Comparison of ENCODE assay signal across 1 cellular context in the genomic region with DNA sequence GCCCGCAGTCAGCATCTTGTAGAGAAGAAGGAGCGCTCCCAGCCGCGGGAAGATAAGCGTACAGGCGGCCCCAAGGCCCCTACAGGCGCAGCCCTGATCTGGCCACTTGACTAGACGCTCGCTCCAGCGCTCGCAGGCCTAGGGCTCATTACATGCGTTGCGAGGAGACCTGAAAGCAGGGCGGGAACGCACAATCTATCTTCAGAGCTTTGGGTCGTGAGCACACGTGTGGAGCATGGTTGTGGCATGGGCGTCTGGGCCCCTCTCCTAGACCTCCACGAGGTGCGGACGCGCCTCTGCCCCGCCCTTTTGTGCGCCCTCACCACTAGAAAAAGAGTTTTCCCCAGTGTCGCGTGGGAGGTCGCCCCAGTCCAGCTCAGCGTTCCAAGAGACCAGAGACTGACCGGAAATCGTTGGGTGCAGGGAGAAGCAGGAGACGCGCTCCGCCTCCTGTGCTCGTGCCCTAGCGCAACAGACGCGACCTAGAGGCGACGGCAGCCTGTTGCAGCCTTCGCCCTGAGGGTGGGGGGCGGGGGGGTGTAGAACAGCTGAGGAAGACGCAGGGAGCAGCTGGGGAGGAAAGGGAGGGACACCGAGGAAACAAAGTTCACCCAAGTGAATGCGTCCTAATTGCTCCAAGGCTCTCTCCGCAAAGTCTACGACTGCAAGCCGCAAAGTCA.
A peak's percentile ranks its signal among the peaks of the same experiment; 100 is the strongest.
TF ChIP-seq lines count a peak whose summit lies in the region.

No MANE protein-coding gene starts in this region.

TF ChIP-seq in K562, 482 proteins besides CTCF, POLR2A, EP300 and RAD21 (continued from another document and continues in another):
- TF ChIP-seq, protein P1, sequence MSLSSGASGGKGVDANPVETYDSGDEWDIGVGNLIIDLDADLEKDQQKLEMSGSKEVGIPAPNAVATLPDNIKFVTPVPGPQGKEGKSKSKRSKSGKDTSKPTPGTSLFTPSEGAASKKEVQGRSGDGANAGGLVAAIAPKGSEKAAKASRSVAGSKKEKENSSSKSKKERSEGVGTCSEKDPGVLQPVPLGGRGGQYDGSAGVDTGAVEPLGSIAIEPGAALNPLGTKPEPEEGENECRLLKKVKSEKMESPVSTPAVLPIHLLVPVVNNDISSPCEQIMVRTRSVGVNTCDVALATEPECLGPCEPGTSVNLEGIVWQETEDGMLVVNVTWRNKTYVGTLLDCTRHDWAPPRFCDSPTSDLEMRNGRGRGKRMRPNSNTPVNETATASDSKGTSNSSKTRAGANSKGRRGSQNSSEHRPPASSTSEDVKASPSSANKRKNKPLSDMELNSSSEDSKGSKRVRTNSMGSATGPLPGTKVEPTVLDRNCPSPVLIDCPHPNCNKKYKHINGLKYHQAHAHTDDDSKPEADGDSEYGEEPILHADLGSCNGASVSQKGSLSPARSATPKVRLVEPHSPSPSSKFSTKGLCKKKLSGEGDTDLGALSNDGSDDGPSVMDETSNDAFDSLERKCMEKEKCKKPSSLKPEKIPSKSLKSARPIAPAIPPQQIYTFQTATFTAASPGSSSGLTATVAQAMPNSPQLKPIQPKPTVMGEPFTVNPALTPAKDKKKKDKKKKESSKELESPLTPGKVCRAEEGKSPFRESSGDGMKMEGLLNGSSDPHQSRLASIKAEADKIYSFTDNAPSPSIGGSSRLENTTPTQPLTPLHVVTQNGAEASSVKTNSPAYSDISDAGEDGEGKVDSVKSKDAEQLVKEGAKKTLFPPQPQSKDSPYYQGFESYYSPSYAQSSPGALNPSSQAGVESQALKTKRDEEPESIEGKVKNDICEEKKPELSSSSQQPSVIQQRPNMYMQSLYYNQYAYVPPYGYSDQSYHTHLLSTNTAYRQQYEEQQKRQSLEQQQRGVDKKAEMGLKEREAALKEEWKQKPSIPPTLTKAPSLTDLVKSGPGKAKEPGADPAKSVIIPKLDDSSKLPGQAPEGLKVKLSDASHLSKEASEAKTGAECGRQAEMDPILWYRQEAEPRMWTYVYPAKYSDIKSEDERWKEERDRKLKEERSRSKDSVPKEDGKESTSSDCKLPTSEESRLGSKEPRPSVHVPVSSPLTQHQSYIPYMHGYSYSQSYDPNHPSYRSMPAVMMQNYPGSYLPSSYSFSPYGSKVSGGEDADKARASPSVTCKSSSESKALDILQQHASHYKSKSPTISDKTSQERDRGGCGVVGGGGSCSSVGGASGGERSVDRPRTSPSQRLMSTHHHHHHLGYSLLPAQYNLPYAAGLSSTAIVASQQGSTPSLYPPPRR (CRISPR knock-in tag; IDR thresholded peaks at IDR 0.05; ENCODE audit: borderline replicate concordance), result 0 out of 2 replicates have a peak, but pooled peaks have one; percentile 21
- peak; percentile 15 to 45; a peak in 2 of 4 replicates for TF ChIP-seq NRF1 (conservative IDR thresholded peaks at IDR 0.05 in 1 of 2, IDR thresholded peaks at IDR 0.05 in 1 of 2)
- TF ChIP-seq HIVEP1 (CRISPR knock-in tag; IDR thresholded peaks at IDR 0.05), result no peak
- TF ChIP-seq EP400 (IDR thresholded peaks at IDR 0.05), result peak; percentile 73
- TF ChIP-seq KDM1A (IDR thresholded peaks at IDR 0.05), result no peak
- TF ChIP-seq ZNF263 (CRISPR knock-in tag; IDR thresholded peaks at IDR 0.05; ENCODE audit: borderline replicate concordance), result no peak
- TF ChIP-seq ZKSCAN8 (CRISPR knock-in tag; IDR thresholded peaks at IDR 0.05), result 0 out of 2 replicates have a peak, but pooled peaks have one; percentile 33
- no peak for TF ChIP-seq SP1 (CRISPR knock-in tag; IDR thresholded peaks at IDR 0.05)
- no peak for TF ChIP-seq ZNF354B (CRISPR knock-in tag; IDR thresholded peaks at IDR 0.05)
- TF ChIP-seq SAP30 (IDR thresholded peaks at IDR 0.05; ENCODE audit: borderline replicate concordance, insufficient read depth, low read depth, low read length, poor library complexity, severe bottlenecking), result no peak
- no peak for TF ChIP-seq TEAD2 (tag; IDR thresholded peaks at IDR 0.05)
- TF ChIP-seq, protein P2, sequence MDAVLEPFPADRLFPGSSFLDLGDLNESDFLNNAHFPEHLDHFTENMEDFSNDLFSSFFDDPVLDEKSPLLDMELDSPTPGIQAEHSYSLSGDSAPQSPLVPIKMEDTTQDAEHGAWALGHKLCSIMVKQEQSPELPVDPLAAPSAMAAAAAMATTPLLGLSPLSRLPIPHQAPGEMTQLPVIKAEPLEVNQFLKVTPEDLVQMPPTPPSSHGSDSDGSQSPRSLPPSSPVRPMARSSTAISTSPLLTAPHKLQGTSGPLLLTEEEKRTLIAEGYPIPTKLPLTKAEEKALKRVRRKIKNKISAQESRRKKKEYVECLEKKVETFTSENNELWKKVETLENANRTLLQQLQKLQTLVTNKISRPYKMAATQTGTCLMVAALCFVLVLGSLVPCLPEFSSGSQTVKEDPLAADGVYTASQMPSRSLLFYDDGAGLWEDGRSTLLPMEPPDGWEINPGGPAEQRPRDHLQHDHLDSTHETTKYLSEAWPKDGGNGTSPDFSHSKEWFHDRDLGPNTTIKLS (IDR thresholded peaks at IDR 0.05; ENCODE audit: borderline replicate concordance, low read depth), result peak; percentile 36; the same call in 1 of the 2 replicates
- TF ChIP-seq HDAC8 (tag; IDR thresholded peaks at IDR 0.05), result no peak
- no peak for TF ChIP-seq ZNF23 (CRISPR knock-in tag; IDR thresholded peaks at IDR 0.05)
- TF ChIP-seq GTF2F1 (IDR thresholded peaks at IDR 0.05; ENCODE audit: low read depth, low read length), result no peak
- TF ChIP-seq, protein P3, sequence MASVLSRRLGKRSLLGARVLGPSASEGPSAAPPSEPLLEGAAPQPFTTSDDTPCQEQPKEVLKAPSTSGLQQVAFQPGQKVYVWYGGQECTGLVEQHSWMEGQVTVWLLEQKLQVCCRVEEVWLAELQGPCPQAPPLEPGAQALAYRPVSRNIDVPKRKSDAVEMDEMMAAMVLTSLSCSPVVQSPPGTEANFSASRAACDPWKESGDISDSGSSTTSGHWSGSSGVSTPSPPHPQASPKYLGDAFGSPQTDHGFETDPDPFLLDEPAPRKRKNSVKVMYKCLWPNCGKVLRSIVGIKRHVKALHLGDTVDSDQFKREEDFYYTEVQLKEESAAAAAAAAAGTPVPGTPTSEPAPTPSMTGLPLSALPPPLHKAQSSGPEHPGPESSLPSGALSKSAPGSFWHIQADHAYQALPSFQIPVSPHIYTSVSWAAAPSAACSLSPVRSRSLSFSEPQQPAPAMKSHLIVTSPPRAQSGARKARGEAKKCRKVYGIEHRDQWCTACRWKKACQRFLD (CRISPR knock-in tag; IDR thresholded peaks at IDR 0.05), result no peak
- no peak for TF ChIP-seq PML (IDR thresholded peaks at IDR 0.05; ENCODE audit: low read length)
- no peak for TF ChIP-seq BRD4 (IDR thresholded peaks at IDR 0.05)
- TF ChIP-seq, protein P4, sequence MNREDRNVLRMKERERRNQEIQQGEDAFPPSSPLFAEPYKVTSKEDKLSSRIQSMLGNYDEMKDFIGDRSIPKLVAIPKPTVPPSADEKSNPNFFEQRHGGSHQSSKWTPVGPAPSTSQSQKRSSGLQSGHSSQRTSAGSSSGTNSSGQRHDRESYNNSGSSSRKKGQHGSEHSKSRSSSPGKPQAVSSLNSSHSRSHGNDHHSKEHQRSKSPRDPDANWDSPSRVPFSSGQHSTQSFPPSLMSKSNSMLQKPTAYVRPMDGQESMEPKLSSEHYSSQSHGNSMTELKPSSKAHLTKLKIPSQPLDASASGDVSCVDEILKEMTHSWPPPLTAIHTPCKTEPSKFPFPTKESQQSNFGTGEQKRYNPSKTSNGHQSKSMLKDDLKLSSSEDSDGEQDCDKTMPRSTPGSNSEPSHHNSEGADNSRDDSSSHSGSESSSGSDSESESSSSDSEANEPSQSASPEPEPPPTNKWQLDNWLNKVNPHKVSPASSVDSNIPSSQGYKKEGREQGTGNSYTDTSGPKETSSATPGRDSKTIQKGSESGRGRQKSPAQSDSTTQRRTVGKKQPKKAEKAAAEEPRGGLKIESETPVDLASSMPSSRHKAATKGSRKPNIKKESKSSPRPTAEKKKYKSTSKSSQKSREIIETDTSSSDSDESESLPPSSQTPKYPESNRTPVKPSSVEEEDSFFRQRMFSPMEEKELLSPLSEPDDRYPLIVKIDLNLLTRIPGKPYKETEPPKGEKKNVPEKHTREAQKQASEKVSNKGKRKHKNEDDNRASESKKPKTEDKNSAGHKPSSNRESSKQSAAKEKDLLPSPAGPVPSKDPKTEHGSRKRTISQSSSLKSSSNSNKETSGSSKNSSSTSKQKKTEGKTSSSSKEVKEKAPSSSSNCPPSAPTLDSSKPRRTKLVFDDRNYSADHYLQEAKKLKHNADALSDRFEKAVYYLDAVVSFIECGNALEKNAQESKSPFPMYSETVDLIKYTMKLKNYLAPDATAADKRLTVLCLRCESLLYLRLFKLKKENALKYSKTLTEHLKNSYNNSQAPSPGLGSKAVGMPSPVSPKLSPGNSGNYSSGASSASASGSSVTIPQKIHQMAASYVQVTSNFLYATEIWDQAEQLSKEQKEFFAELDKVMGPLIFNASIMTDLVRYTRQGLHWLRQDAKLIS (CRISPR knock-in tag; IDR thresholded peaks at IDR 0.05), result no peak
- no peak for TF ChIP-seq SMAD3 (CRISPR knock-in tag; conservative IDR thresholded peaks at IDR 0.05)
- TF ChIP-seq TFAM (CRISPR knock-in tag; conservative IDR thresholded peaks at IDR 0.05), result no peak
- no peak for TF ChIP-seq FIP1L1 (IDR thresholded peaks at IDR 0.05; ENCODE audit: low read depth, low read length, poor library complexity, severe bottlenecking)
- no peak for TF ChIP-seq SRSF1 (IDR thresholded peaks at IDR 0.05; ENCODE audit: low read depth, low read length)
- no peak for TF ChIP-seq ZNF76 (CRISPR knock-in tag; IDR thresholded peaks at IDR 0.05; ENCODE audit: borderline replicate concordance)
- no peak for TF ChIP-seq CBX1 (IDR thresholded peaks at IDR 0.05; ENCODE audit: low read depth)
- no peak for TF ChIP-seq SREBF2 (CRISPR knock-in tag; IDR thresholded peaks at IDR 0.05)
- no peak for TF ChIP-seq MED1 (CRISPR knock-in tag; IDR thresholded peaks at IDR 0.05; ENCODE audit: borderline replicate concordance)
- TF ChIP-seq, protein P5, sequence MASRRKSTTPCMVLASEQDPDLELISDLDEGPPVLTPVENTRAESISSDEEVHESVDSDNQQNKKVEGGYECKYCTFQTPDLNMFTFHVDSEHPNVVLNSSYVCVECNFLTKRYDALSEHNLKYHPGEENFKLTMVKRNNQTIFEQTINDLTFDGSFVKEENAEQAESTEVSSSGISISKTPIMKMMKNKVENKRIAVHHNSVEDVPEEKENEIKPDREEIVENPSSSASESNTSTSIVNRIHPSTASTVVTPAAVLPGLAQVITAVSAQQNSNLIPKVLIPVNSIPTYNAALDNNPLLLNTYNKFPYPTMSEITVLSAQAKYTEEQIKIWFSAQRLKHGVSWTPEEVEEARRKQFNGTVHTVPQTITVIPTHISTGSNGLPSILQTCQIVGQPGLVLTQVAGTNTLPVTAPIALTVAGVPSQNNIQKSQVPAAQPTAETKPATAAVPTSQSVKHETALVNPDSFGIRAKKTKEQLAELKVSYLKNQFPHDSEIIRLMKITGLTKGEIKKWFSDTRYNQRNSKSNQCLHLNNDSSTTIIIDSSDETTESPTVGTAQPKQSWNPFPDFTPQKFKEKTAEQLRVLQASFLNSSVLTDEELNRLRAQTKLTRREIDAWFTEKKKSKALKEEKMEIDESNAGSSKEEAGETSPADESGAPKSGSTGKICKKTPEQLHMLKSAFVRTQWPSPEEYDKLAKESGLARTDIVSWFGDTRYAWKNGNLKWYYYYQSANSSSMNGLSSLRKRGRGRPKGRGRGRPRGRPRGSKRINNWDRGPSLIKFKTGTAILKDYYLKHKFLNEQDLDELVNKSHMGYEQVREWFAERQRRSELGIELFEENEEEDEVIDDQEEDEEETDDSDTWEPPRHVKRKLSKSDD (conservative IDR thresholded peaks at IDR 0.05; ENCODE audit: low read length), result no peak
- TF ChIP-seq, protein P6, sequence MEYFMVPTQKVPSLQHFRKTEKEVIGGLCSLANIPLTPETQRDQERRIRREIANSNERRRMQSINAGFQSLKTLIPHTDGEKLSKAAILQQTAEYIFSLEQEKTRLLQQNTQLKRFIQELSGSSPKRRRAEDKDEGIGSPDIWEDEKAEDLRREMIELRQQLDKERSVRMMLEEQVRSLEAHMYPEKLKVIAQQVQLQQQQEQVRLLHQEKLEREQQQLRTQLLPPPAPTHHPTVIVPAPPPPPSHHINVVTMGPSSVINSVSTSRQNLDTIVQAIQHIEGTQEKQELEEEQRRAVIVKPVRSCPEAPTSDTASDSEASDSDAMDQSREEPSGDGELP (CRISPR knock-in tag; IDR thresholded peaks at IDR 0.05; ENCODE audit: borderline replicate concordance), result peak; percentile 85; the same call in 1 of the 2 replicates
- no peak for TF ChIP-seq XRCC5 (IDR thresholded peaks at IDR 0.05; ENCODE audit: low read depth, low read length)
- TF ChIP-seq, protein P7, sequence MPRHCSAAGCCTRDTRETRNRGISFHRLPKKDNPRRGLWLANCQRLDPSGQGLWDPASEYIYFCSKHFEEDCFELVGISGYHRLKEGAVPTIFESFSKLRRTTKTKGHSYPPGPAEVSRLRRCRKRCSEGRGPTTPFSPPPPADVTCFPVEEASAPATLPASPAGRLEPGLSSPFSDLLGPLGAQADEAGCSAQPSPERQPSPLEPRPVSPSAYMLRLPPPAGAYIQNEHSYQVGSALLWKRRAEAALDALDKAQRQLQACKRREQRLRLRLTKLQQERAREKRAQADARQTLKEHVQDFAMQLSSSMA (CRISPR knock-in tag; IDR thresholded peaks at IDR 0.05), result no peak
- no peak for TF ChIP-seq MTA2 (IDR thresholded peaks at IDR 0.05; ENCODE audit: low read depth)
- peak; percentile 54; the same call in 1 of the 2 replicates for TF ChIP-seq CXXC5 (CRISPR knock-in tag; IDR thresholded peaks at IDR 0.05)
- TF ChIP-seq RBM17 (IDR thresholded peaks at IDR 0.05; ENCODE audit: borderline replicate concordance, low read depth, low read length), result no peak
- TF ChIP-seq, protein P8, sequence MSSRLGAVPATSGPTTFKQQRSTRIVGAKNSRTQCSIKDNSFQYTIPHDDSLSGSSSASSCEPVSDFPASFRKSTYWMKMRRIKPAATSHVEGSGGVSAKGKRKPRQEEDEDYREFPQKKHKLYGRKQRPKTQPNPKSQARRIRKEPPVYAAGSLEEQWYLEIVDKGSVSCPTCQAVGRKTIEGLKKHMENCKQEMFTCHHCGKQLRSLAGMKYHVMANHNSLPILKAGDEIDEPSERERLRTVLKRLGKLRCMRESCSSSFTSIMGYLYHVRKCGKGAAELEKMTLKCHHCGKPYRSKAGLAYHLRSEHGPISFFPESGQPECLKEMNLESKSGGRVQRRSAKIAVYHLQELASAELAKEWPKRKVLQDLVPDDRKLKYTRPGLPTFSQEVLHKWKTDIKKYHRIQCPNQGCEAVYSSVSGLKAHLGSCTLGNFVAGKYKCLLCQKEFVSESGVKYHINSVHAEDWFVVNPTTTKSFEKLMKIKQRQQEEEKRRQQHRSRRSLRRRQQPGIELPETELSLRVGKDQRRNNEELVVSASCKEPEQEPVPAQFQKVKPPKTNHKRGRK (tag; IDR thresholded peaks at IDR 0.05), result no peak
- TF ChIP-seq DACH1 (IDR thresholded peaks at IDR 0.05; ENCODE audit: partially characterized antibody), result peak; percentile 53
- TF ChIP-seq CTBP1 (IDR thresholded peaks at IDR 0.05; ENCODE audit: borderline replicate concordance), result peak; percentile 17; the same call in 1 of the 2 replicates
- TF ChIP-seq HSF4 (CRISPR knock-in tag; IDR thresholded peaks at IDR 0.05; ENCODE audit: borderline replicate concordance), result no peak
- no peak for TF ChIP-seq CBFA2T3 (IDR thresholded peaks at IDR 0.05)
- TF ChIP-seq, protein P9, sequence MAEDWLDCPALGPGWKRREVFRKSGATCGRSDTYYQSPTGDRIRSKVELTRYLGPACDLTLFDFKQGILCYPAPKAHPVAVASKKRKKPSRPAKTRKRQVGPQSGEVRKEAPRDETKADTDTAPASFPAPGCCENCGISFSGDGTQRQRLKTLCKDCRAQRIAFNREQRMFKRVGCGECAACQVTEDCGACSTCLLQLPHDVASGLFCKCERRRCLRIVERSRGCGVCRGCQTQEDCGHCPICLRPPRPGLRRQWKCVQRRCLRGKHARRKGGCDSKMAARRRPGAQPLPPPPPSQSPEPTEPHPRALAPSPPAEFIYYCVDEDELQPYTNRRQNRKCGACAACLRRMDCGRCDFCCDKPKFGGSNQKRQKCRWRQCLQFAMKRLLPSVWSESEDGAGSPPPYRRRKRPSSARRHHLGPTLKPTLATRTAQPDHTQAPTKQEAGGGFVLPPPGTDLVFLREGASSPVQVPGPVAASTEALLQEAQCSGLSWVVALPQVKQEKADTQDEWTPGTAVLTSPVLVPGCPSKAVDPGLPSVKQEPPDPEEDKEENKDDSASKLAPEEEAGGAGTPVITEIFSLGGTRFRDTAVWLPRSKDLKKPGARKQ (CRISPR knock-in tag; IDR thresholded peaks at IDR 0.05), result no peak
